ENCODE assay signal across 11 cellular contexts in the genomic region with DNA sequence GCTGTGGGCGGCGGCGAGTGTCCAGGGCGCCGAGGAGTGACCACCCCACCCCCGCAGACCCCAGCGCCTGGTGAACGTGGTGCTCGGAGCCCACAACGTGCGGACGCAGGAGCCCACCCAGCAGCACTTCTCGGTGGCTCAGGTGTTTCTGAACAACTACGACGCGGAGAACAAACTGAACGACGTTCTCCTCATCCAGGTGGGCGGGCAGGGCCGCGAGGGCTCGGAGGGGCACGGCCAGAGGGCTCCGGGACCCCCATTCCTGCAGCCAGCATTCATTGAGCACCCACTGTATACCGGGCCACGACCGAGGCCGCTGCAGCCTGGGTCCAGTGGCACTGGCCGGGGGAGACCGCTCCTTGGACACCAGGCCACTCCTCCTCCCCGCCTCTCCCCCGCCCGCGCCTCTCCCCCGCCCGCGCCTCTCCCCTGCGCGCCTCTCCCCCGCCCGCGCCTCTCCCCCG. TPM values are rescaled to one million over a fixed set of nuclear protein-coding genes. Genes with fewer than 3 reads are reported as not detected.
DNase-seq lines count a peak whose midpoint lies in the region; ATAC-seq and TF ChIP-seq lines count a peak whose summit lies in the region.
"Had no signal": no experiment of that assay in that cellular context is flagged by ENCODE, and none has a peak within 500 bp of the region (broad histone marks: within the 10 kb centered on the region; RNA-seq: fewer than 3 reads in every experiment).

No MANE protein-coding gene starts in this region.

- H3K27ac ChIP-seq in fibroblast of lung (ENCODE audit: insufficient read depth, low read length) = no peak overlapping the region
- no peak overlapping the region for H3K27ac ChIP-seq in prostate gland
- no peak overlapping the region for H3K27ac ChIP-seq in tibial artery

- peak overlapping the region; percentile 44 for H3K4me2 ChIP-seq in fibroblast of lung (ENCODE audit: extremely low read depth, insufficient read depth, low read length)

- H3K36me3 ChIP-seq in ES-I3 (ENCODE audit: insufficient read depth, low read length) = no peaks in the 10 kb centered on the region
- H3K36me3 ChIP-seq in fibroblast of lung (ENCODE audit: control insufficient read depth, insufficient read depth, low read length) = no peaks in the 10 kb centered on the region
- H3K36me3 ChIP-seq in prostate gland = no peaks in the 10 kb centered on the region
- no peaks in the 10 kb centered on the region for H3K36me3 ChIP-seq in tibial artery

- ATAC-seq in GM18870 (IDR thresholded peaks at IDR 0.05; ENCODE audit: unreplicated experiment) = no peak
- no peak for ATAC-seq in GM21447 (IDR thresholded peaks at IDR 0.05; ENCODE audit: unreplicated experiment)
- ATAC-seq: activated CD4-positive, alpha-beta T cell treated with anti-CD3 and anti-CD28 coated beads for 36 hours had no signal

- no peaks in the 10 kb centered on the region for H4K20me1 ChIP-seq in fibroblast of lung (ENCODE audit: control insufficient read depth, extremely low read depth, insufficient read depth, low read length)

- H3K79me2 ChIP-seq in fibroblast of lung (ENCODE audit: control insufficient read depth, insufficient read depth, low read length) = no peaks in the 10 kb centered on the region

- DNase-seq in NB4 (ENCODE audit: low read depth) (no peak), fibroblast of lung (ENCODE audit: low read depth in 2 of 2) (no peak), prostate gland (ENCODE audit: low spot score) (no peak), tibial artery (no peak), NCI-H2029 (lab: John Stamatoyannopoulos, UW) (no peak)
- DNase-seq: activated CD4-positive, alpha-beta T cell treated with anti-CD3 and anti-CD28 coated beads for 36 hours; NCI-H2029 treated with DMSO at 0.1 percent for 48 hours had no signal

- TF ChIP-seq POLR2A in NB4 (IDR thresholded peaks at IDR 0.05; ENCODE audit: extremely low read depth, insufficient read length) (no peak), prostate gland (IDR thresholded peaks at IDR 0.05) (no peak)

- peaks cover 19% of the 10 kb centered on the region for H3K27me3 ChIP-seq in fibroblast of lung (ENCODE audit: control insufficient read depth, insufficient read depth, low read length)
- peaks cover 7% of the 10 kb centered on the region for H3K27me3 ChIP-seq in prostate gland (replicated peaks; ENCODE audit: insufficient read depth)
- peaks cover 0 to 88% of the 10 kb centered on the region in 2 donors for H3K27me3 ChIP-seq in tibial artery

- H2AFZ ChIP-seq in fibroblast of lung (ENCODE audit: low read length) = no peak overlapping the region

- intact Hi-C loops in prostate gland (cut with DNase I) (no loop called here), tibial artery (cut with DNase I; ENCODE audit: low total_unique reads) (no loop called here)

- H3K4me1 ChIP-seq in ES-I3 (ENCODE audit: insufficient read depth, low read length) (no peaks in the 10 kb centered on the region), fibroblast of lung (ENCODE audit: control insufficient read depth, extremely low read depth, insufficient read depth, low read length) (no peaks in the 10 kb centered on the region), prostate gland (replicated peaks) (no peaks in the 10 kb centered on the region), tibial artery (peaks cover 0 to 20% (median 16%) of the 10 kb centered on the region in 4 donors)

- 32% methylated on average over 18 of the region's 43 CpGs for WGBS in prostate gland

- H3K4me3 ChIP-seq in NB4 (ENCODE audit: low read depth, low read length) (peak overlapping the region; percentile 32), fibroblast of lung (replicated peaks in 1 of 4; ENCODE audit: control extremely low read depth in 1 of 4, insufficient read depth in 1 of 4, low read depth in 3 of 4, low read length in 4 of 4) (peak overlapping the region in 1 of 4 experiments; percentile 7), prostate gland (peak overlapping the region; percentile 3 to 21), tibial artery (peak overlapping the region in 1 of 2 donors; percentile 8)

- no peaks in the 10 kb centered on the region for H3K9me3 ChIP-seq in ES-I3 (ENCODE audit: control insufficient read depth, insufficient read depth, low read length)
- no peaks in the 10 kb centered on the region for H3K9me3 ChIP-seq in fibroblast of lung (ENCODE audit: control insufficient read depth, insufficient read depth, low read depth, low read length)
- no peaks in the 10 kb centered on the region for H3K9me3 ChIP-seq in prostate gland
- no peaks in the 10 kb centered on the region for H3K9me3 ChIP-seq in tibial artery

- TF ChIP-seq CTCF in NB4 (IDR thresholded peaks at IDR 0.05; ENCODE audit: low read depth, low read length) = no peak
- no peak for TF ChIP-seq CTCF in fibroblast of lung (conservative IDR thresholded peaks at IDR 0.05 in 1 of 2, IDR thresholded peaks at IDR 0.05 in 1 of 2; ENCODE audit: low read depth in 1 of 2, low read length in 2 of 2)
- no peak for TF ChIP-seq CTCF in prostate gland (IDR thresholded peaks at IDR 0.05)
- no peak for TF ChIP-seq CTCF in tibial artery (IDR thresholded peaks at IDR 0.05)

- H3K9ac ChIP-seq in ES-I3 (ENCODE audit: low read depth, low read length) (peak overlapping the region; percentile 45; the same call in 1 of the 2 replicates), fibroblast of lung (ENCODE audit: insufficient read depth, low read length) (no peak overlapping the region)

RNA-seq across cellular contexts. Expression of a gene that starts 3.1 kb away (rescaled TPM):
- total RNA-seq in fibroblast of lung = not detected in 2 replicates
- polyA plus RNA-seq in fibroblast of lung = not detected in 2 replicates
- not detected in 2 replicates for polyA plus RNA-seq in fibroblast of lung (2012)
- not detected in 2 replicates for polyA minus RNA-seq in fibroblast of lung (ENCODE audit: low replicate concordance)
- total RNA-seq in prostate gland = 1 to 10 TPM in 1 of 2 donors, not detected in 1; 2.6 TPM
- total RNA-seq: activated CD4-positive, alpha-beta T cell treated with anti-CD3 and anti-CD28 coated beads for 36 hours; CD4-positive, alpha-beta T cell had no signal

RNA-seq across cellular contexts. Expression of a gene that starts 8.2 kb away (rescaled TPM):
- total RNA-seq in fibroblast of lung (0.51 and 0.66 TPM in 2 replicates), prostate gland (1 to 10 TPM in 1 of 2 donors, not detected in 1; 1.4 TPM)
- 0.07 and 0.48 TPM in 2 replicates for polyA plus RNA-seq in fibroblast of lung
- polyA plus RNA-seq in fibroblast of lung (2012) = 0.25 and 0.78 TPM in 2 replicates
- polyA minus RNA-seq in fibroblast of lung (ENCODE audit: low replicate concordance) = not detected in 2 replicates
- total RNA-seq: activated CD4-positive, alpha-beta T cell treated with anti-CD3 and anti-CD28 coated beads for 36 hours; CD4-positive, alpha-beta T cell had no signal

RNA-seq across cellular contexts. Expression of a gene that starts 15.6 kb away (rescaled TPM):
- 18.8 and 206 TPM in 2 replicates for total RNA-seq in fibroblast of lung
- 1.00 and 3.3 TPM in 2 replicates for polyA plus RNA-seq in fibroblast of lung
- polyA plus RNA-seq in fibroblast of lung (2012) = 3.2 and 13.7 TPM in 2 replicates
- polyA minus RNA-seq in fibroblast of lung (ENCODE audit: low replicate concordance) = 0.59 and 0.78 TPM in 2 replicates
- total RNA-seq in prostate gland = 100 to 1,000 TPM in 1 of 2 donors, 10 to 100 TPM in 1; 92.2 to 167 TPM

RNA-seq across cellular contexts. Expression of a gene that starts 16.2 kb away (rescaled TPM):
- total RNA-seq in fibroblast of lung (0.17 TPM in 1 of 2 replicates, not detected in the other), prostate gland (1 to 10 TPM in 1 of 2 donors, not detected in 1; 6.9 TPM)
- not detected in 2 replicates for polyA plus RNA-seq in fibroblast of lung
- polyA plus RNA-seq in fibroblast of lung (2012) = not detected in 2 replicates
- not detected in 2 replicates for polyA minus RNA-seq in fibroblast of lung (ENCODE audit: low replicate concordance)
- total RNA-seq: activated CD4-positive, alpha-beta T cell treated with anti-CD3 and anti-CD28 coated beads for 36 hours had no signal

RNA-seq across cellular contexts. Expression of a gene that starts 22.1 kb away (rescaled TPM):
- 1.5 and 2.5 TPM in 2 replicates for total RNA-seq in fibroblast of lung
- 0.19 and 0.30 TPM in 2 replicates for polyA plus RNA-seq in fibroblast of lung
- polyA plus RNA-seq in fibroblast of lung (2012) = 0.57 and 0.70 TPM in 2 replicates
- 0.15 and 3.3 TPM in 2 replicates for polyA minus RNA-seq in fibroblast of lung (ENCODE audit: low replicate concordance)
- 10 to 100 TPM in 1 of 2 donors, under 1 TPM in 1; 0.27 to 20.3 TPM for total RNA-seq in prostate gland
- total RNA-seq: activated CD4-positive, alpha-beta T cell treated with anti-CD3 and anti-CD28 coated beads for 36 hours; CD4-positive, alpha-beta T cell had no signal
